Comparison of ENCODE assay signal across 8 cellular contexts in genomic region chr4:1723131-1723801, GRCh38. TPM values are rescaled to one million over a fixed set of nuclear protein-coding genes. Genes with fewer than 3 reads are reported as not detected.
DNase-seq lines count a peak whose midpoint lies in the region; ATAC-seq, FAIRE-seq and TF ChIP-seq lines count a peak whose summit lies in the region.

No MANE protein-coding gene starts in this region.

- no peaks in the 10 kb centered on the region for H3K27me3 ChIP-seq in MG63

- peak overlapping the region; percentile 96 to 99 for H3K4me3 Mint-ChIP-seq in activated T-cell treated with anti-CD3 and anti-CD28 coated beads, Interleukin-2, amount 50 U/mL, for 72 hours
- peak overlapping the region; percentile 84 for H3K4me3 Mint-ChIP-seq in mesothelial cell of epicardium

- peak; percentile 64 to 70 for DNase-seq in AML-193 (lab: John Stamatoyannopoulos, UW)
- DNase-seq in MG63: no peak
- peak; percentile 61 to 71 for DNase-seq in activated T-cell treated with anti-CD3 and anti-CD28 coated beads, Interleukin-2, amount 50 U/mL, for 72 hours
- DNase-seq in mesothelial cell of epicardium (ENCODE audit: low spot score in 2 of 2, unreplicated experiment in 2 of 2): no peak
- DNase-seq in RCC 7860 (ENCODE audit: low spot score): no peak
- DNase-seq in retina: no peak

- peaks cover 40% of the 10 kb centered on the region for H3K36me3 ChIP-seq in MG63

- no peak for FAIRE-seq in RCC 7860 (lab: Jason Lieb, UNC)

- H3K4me3 ChIP-seq in MG63: peak overlapping the region; percentile 67

- H3K36me3 Mint-ChIP-seq in activated T-cell treated with anti-CD3 and anti-CD28 coated beads, Interleukin-2, amount 50 U/mL, for 72 hours (ENCODE audit: insufficient read depth in 2 of 2): peaks cover 24 to 49% of the 10 kb centered on the region in 2 donors
- H3K36me3 Mint-ChIP-seq in mesothelial cell of epicardium: peaks cover 8% of the 10 kb centered on the region

- ATAC-seq in activated T-cell treated with anti-CD3 and anti-CD28 coated beads, Interleukin-2, amount 50 U/mL, for 72 hours (replicated peaks in 1 of 2): peak; percentile 35 to 37
- ATAC-seq in HG03354 (IDR thresholded peaks at IDR 0.05; ENCODE audit: poor library complexity, severe bottlenecking, unreplicated experiment): no peak
- no peak for ATAC-seq in GM18907 (IDR thresholded peaks at IDR 0.05; ENCODE audit: unreplicated experiment)

- no peak for TF ChIP-seq CTCF in mesothelial cell of epicardium (IDR thresholded peaks at IDR 0.05; ENCODE audit: unreplicated experiment)

- no peaks in the 10 kb centered on the region for H3K27me3 Mint-ChIP-seq in activated T-cell treated with anti-CD3 and anti-CD28 coated beads, Interleukin-2, amount 50 U/mL, for 72 hours (ENCODE audit: low read depth)
- H3K27me3 Mint-ChIP-seq in mesothelial cell of epicardium (ENCODE audit: low read depth): no peaks in the 10 kb centered on the region

- H3K4me1 Mint-ChIP-seq in activated T-cell treated with anti-CD3 and anti-CD28 coated beads, Interleukin-2, amount 50 U/mL, for 72 hours (ENCODE audit: low read depth): peaks cover 81% of the 10 kb centered on the region
- H3K4me1 Mint-ChIP-seq in mesothelial cell of epicardium: peaks cover 30% of the 10 kb centered on the region

- H3K9me3 Mint-ChIP-seq in activated T-cell treated with anti-CD3 and anti-CD28 coated beads, Interleukin-2, amount 50 U/mL, for 72 hours: no peaks in the 10 kb centered on the region
- no peaks in the 10 kb centered on the region for H3K9me3 Mint-ChIP-seq in mesothelial cell of epicardium

- H3K27ac Mint-ChIP-seq in activated T-cell treated with anti-CD3 and anti-CD28 coated beads, Interleukin-2, amount 50 U/mL, for 72 hours: peak overlapping the region; percentile 99
- no peak overlapping the region for H3K27ac Mint-ChIP-seq in mesothelial cell of epicardium

- no peaks in the 10 kb centered on the region for H3K9me3 ChIP-seq in MG63

RNA-seq across cellular contexts. Expression of gene TACC3, which starts 1.9 kb away (rescaled TPM):
- 67.1 and 72.9 TPM in 2 replicates for total RNA-seq in MG63 (2014; rRNA removed; shearing (Covaris generic); ENCODE audit: low replicate concordance)
- total RNA-seq in activated T-cell treated with anti-CD3 and anti-CD28 coated beads, Interleukin-2, amount 50 U/mL, for 72 hours: 100 to 1,000 TPM; 172 to 206 TPM
- total RNA-seq in mesothelial cell of epicardium: 38.9 to 45.3 TPM (median 44.4 TPM) in 3 replicates

RNA-seq across cellular contexts. Expression of gene TMEM129, which starts 2.1 kb away (rescaled TPM):
- 11.2 and 15.7 TPM in 2 replicates for total RNA-seq in MG63 (2014; rRNA removed; shearing (Covaris generic); ENCODE audit: low replicate concordance)
- 10 to 100 TPM; 20.4 to 22.1 TPM for total RNA-seq in activated T-cell treated with anti-CD3 and anti-CD28 coated beads, Interleukin-2, amount 50 U/mL, for 72 hours
- 36.0 to 37.8 TPM (median 37.3 TPM) in 3 replicates for total RNA-seq in mesothelial cell of epicardium

RNA-seq across cellular contexts. Expression of gene SLBP, which starts 11.1 kb away (rescaled TPM):
- total RNA-seq in MG63 (2014; rRNA removed; shearing (Covaris generic); ENCODE audit: low replicate concordance): 72.1 and 99.1 TPM in 2 replicates
- 10 to 100 TPM; 56.4 to 63.1 TPM for total RNA-seq in activated T-cell treated with anti-CD3 and anti-CD28 coated beads, Interleukin-2, amount 50 U/mL, for 72 hours
- 45.8 to 50.6 TPM (median 49.8 TPM) in 3 replicates for total RNA-seq in mesothelial cell of epicardium

RNA-seq across cellular contexts. Expression of gene FAM53A, which starts 39.2 kb away (rescaled TPM):
- total RNA-seq in MG63 (2014; rRNA removed; shearing (Covaris generic); ENCODE audit: low replicate concordance): 2.6 and 4.0 TPM in 2 replicates
- total RNA-seq in activated T-cell treated with anti-CD3 and anti-CD28 coated beads, Interleukin-2, amount 50 U/mL, for 72 hours: 1 to 10 TPM; 1.4 to 4.0 TPM
- 7.2 to 10.5 TPM (median 7.6 TPM) in 3 replicates for total RNA-seq in mesothelial cell of epicardium

Comparison
In these comparisons a context has a peak if more than half of its experiments do, and no peak if none do; other contexts are left out.
1. DNase-seq: peak in AML-193 (2 of 2) and activated T-cell treated with anti-CD3 and anti-CD28 coated beads, Interleukin-2, amount 50 U/mL, for 72 hours (2 of 2); none in MG63 (single experiment), mesothelial cell of epicardium (0 of 2), RCC 7860 (single experiment) and retina (single experiment).
2. ATAC-seq: peak in activated T-cell treated with anti-CD3 and anti-CD28 coated beads, Interleukin-2, amount 50 U/mL, for 72 hours (2 of 2); none in HG03354 (single experiment) and GM18907 (single experiment).